In the genomic region with DNA sequence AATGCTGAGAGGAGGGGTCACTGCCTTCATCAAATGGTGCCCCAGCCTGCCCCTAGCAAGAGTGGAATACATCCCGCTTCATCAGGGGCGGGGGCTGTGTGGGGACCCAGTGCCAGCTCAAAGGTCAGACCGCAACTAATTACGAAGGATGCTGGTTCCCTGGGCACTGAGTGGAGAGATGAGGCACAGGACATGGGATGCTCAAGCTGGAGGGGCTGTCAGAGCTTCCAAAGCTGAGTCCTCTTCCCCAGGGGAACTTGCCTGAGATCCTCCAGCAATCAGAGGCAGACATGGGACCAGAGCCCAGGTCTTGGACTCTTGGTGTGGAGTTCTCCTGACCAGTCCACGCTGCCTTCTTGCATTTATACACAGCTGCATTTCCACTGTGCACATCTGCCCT, we compare ENCODE assay signal across 19 cellular contexts. TPM values are rescaled to one million over a fixed set of nuclear protein-coding genes. Genes with fewer than 3 reads are reported as not detected.
A peak's percentile ranks its signal among the peaks of the same experiment; 100 is the strongest.
DNase-seq lines count a peak whose midpoint lies in the region; ATAC-seq, FAIRE-seq and TF ChIP-seq lines count a peak whose summit lies in the region.
"Had no signal": no experiment of that assay in that cellular context is flagged by ENCODE, and none has a peak within 500 bp of the region (broad histone marks: within the 10 kb centered on the region; RNA-seq: fewer than 3 reads in every experiment).

No MANE protein-coding gene starts in this region.

- H3K79me2 ChIP-seq in keratinocyte (ENCODE audit: control insufficient read depth, insufficient read depth, low read length): no peaks in the 10 kb centered on the region

- no peak overlapping the region for H3K9ac ChIP-seq in keratinocyte (ENCODE audit: control insufficient read depth, extremely low read depth, insufficient read depth, low read length)

- H3K4me2 ChIP-seq in keratinocyte (ENCODE audit: control insufficient read depth, extremely low read depth, insufficient read depth, low read depth, low read length): peak overlapping the region; percentile 13

- no peak for FAIRE-seq in keratinocyte (lab: Jason Lieb, UNC)
- FAIRE-seq: GM19239, H1 had no signal

- peaks cover 17 to 24% of the 10 kb centered on the region in 2 donors for H3K4me1 Mint-ChIP-seq in natural killer cell
- peaks cover 19 to 23% of the 10 kb centered on the region in 2 donors for H3K4me1 Mint-ChIP-seq in natural killer cell treated with Interleukin-12 subunit alpha and Interleukin-12 subunit beta and Interleukin-15 and Interleukin-18, amount 100 ng/mL, for 72 hours (ENCODE audit: low read depth in 2 of 2)

- H3K36me3 ChIP-seq in keratinocyte (ENCODE audit: control insufficient read depth in 2 of 2, extremely low read depth in 1 of 2, insufficient read depth in 2 of 2, low read length in 2 of 2): no peaks in the 10 kb centered on the region
- no peaks in the 10 kb centered on the region for H3K36me3 ChIP-seq in sigmoid colon
- H3K36me3 ChIP-seq: BE2C had no signal

- H3K36me3 Mint-ChIP-seq in natural killer cell: no peaks in the 10 kb centered on the region
- H3K36me3 Mint-ChIP-seq in natural killer cell treated with Interleukin-12 subunit alpha and Interleukin-12 subunit beta and Interleukin-15 and Interleukin-18, amount 100 ng/mL, for 72 hours: no peaks in the 10 kb centered on the region

- no peak overlapping the region for H3K27ac Mint-ChIP-seq in natural killer cell
- H3K27ac Mint-ChIP-seq in natural killer cell treated with Interleukin-12 subunit alpha and Interleukin-12 subunit beta and Interleukin-15 and Interleukin-18, amount 100 ng/mL, for 72 hours: peak overlapping the region in 1 of 2 donors; percentile 7
- H3K27ac Mint-ChIP-seq: CD4-positive, alpha-beta T cell had no signal

- peak; percentile 7 for DNase-seq in natural killer cell
- DNase-seq in natural killer cell treated with Interleukin-12 subunit alpha and Interleukin-12 subunit beta and Interleukin-15 and Interleukin-18, amount 100 ng/mL, for 72 hours (ENCODE audit: low spot score): no peak
- DNase-seq in keratinocyte (ENCODE audit: low read depth, low spot score): no peak
- peak; percentile 49 for DNase-seq in sigmoid colon
- DNase-seq in GM03348 (ENCODE audit: low spot score): no peak
- DNase-seq: ACHN, BE2C, DMS153, DMS79, GDM1, H9 had no signal

- H3K9me1 ChIP-seq in keratinocyte (ENCODE audit: control insufficient read depth, extremely low read depth, insufficient read depth, low read length): no peaks in the 10 kb centered on the region

- TF ChIP-seq EP300 in sigmoid colon (IDR thresholded peaks at IDR 0.05): no peak

- H3K27me3 Mint-ChIP-seq in natural killer cell (ENCODE audit: low read depth in 2 of 2): no peaks in the 10 kb centered on the region
- H3K27me3 Mint-ChIP-seq in natural killer cell treated with Interleukin-12 subunit alpha and Interleukin-12 subunit beta and Interleukin-15 and Interleukin-18, amount 100 ng/mL, for 72 hours: no peaks in the 10 kb centered on the region
- H3K27me3 Mint-ChIP-seq: CD4-positive, alpha-beta T cell had no signal

- no peaks in the 10 kb centered on the region for H4K20me1 ChIP-seq in keratinocyte (ENCODE audit: control insufficient read depth, extremely low read depth, insufficient read depth, low read length)

- no peak overlapping the region for H2AFZ ChIP-seq in keratinocyte (ENCODE audit: control insufficient read depth, low read length)

- peaks cover 18% of the 10 kb centered on the region for H3K4me1 ChIP-seq in keratinocyte (ENCODE audit: control insufficient read depth, extremely low read depth, insufficient read depth, low read length)
- no peaks in the 10 kb centered on the region for H3K4me1 ChIP-seq in sigmoid colon
- H3K4me1 ChIP-seq: BE2C had no signal

- ATAC-seq in natural killer cell: no peak
- ATAC-seq in natural killer cell treated with Interleukin-12 subunit alpha and Interleukin-12 subunit beta and Interleukin-15 and Interleukin-18, amount 100 ng/mL, for 72 hours: no peak
- ATAC-seq in GM18502 (IDR thresholded peaks at IDR 0.05; ENCODE audit: poor library complexity, unreplicated experiment): no peak
- no peak for ATAC-seq in GM18519 (IDR thresholded peaks at IDR 0.05; ENCODE audit: low FRiP score, unreplicated experiment)

- intact Hi-C loops in natural killer cell (cut with micrococcal nuclease) (no loop called here), sigmoid colon (cut with DNase I) (loop anchor here (10.0 kb wide), 1 partner anchor 578 kb away; no protein-coding TSS in a partner anchor)

- H3K27me3 ChIP-seq in keratinocyte (ENCODE audit: control insufficient read depth, extremely low read depth, insufficient read depth, low read length) (no peaks in the 10 kb centered on the region), sigmoid colon (no peaks in the 10 kb centered on the region)

- H3K9me3 Mint-ChIP-seq in natural killer cell: no peaks in the 10 kb centered on the region
- H3K9me3 Mint-ChIP-seq in natural killer cell treated with Interleukin-12 subunit alpha and Interleukin-12 subunit beta and Interleukin-15 and Interleukin-18, amount 100 ng/mL, for 72 hours: no peaks in the 10 kb centered on the region
- H3K9me3 Mint-ChIP-seq: CD4-positive, alpha-beta T cell; H9 had no signal

- no peak for TF ChIP-seq POLR2A in sigmoid colon (IDR thresholded peaks at IDR 0.05)

- H3K27ac ChIP-seq in keratinocyte (ENCODE audit: control insufficient read depth, insufficient read depth, low read length): no peak overlapping the region
- no peak overlapping the region for H3K27ac ChIP-seq in sigmoid colon

- H3K9me3 ChIP-seq in keratinocyte (ENCODE audit: control insufficient read depth, low read depth, low read length) (no peaks in the 10 kb centered on the region), sigmoid colon (no peaks in the 10 kb centered on the region)
- H3K9me3 ChIP-seq: BE2C had no signal

- dilution Hi-C loops in keratinocyte (cut with MboI; ENCODE audit: extremely low pct_ligation_motif_present, low sequenced_read_pairs): no loop called here

- no peak overlapping the region for H3K4me3 Mint-ChIP-seq in natural killer cell
- H3K4me3 Mint-ChIP-seq in natural killer cell treated with Interleukin-12 subunit alpha and Interleukin-12 subunit beta and Interleukin-15 and Interleukin-18, amount 100 ng/mL, for 72 hours: no peak overlapping the region
- H3K4me3 Mint-ChIP-seq: CD4-positive, alpha-beta T cell; H9 had no signal

- TF ChIP-seq CTCF in natural killer cell (IDR thresholded peaks at IDR 0.05) (no peak), keratinocyte (optimal IDR thresholded peaks at IDR 0.05 in 1 of 3, IDR thresholded peaks at IDR 0.05 in 1 of 3, conservative IDR thresholded peaks at IDR 0.05 in 1 of 3; ENCODE audit: extremely low read depth in 1 of 3, insufficient read depth in 2 of 3, low read length in 3 of 3) (no peak), sigmoid colon (IDR thresholded peaks at IDR 0.05) (no peak)

- H3K4me3 ChIP-seq in keratinocyte (ENCODE audit: control insufficient read depth in 2 of 3, extremely low read depth in 1 of 3, insufficient read depth in 2 of 3, low read depth in 1 of 3, low read length in 3 of 3) (no peak overlapping the region), sigmoid colon (no peak overlapping the region)

- WGBS in sigmoid colon, 2 donors: 53 to 69% methylated on average over 5 of the region's 5 CpGs

RNA-seq across cellular contexts. Expression of a gene that starts 18.9 kb away (rescaled TPM):
- total RNA-seq in natural killer cell (1 to 10 TPM in 2 of 3 donors, under 1 TPM in 1; 0.78 to 1.4 (median 1.2) TPM), sigmoid colon (not detected)
- under 1 TPM in 1 of 2 donors, not detected in 1; 0.14 TPM for total RNA-seq in natural killer cell treated with Interleukin-12 subunit alpha and Interleukin-12 subunit beta and Interleukin-15 and Interleukin-18, amount 100 ng/mL, for 72 hours
- polyA plus RNA-seq in keratinocyte (0.03 to 0.04 TPM in 2 of 3 replicates, not detected in the other), sigmoid colon (under 1 TPM in 2 of 3 donors, not detected in 1; under 0.01 to 0.03 TPM)
- polyA plus RNA-seq in keratinocyte (2011; ENCODE audit: low read depth): 0.10 TPM
- 0.02 and 0.03 TPM in 2 replicates for polyA plus RNA-seq in keratinocyte (2011; cell fraction: cytosol; rRNA removed)
- 0.11 and 0.15 TPM in 2 replicates for polyA plus RNA-seq in keratinocyte (2011; cell fraction: nucleus; rRNA removed)
- polyA plus RNA-seq in keratinocyte (2012; ENCODE audit: low replicate concordance): 0.04 TPM in 1 of 2 replicates, not detected in the other
- polyA minus RNA-seq in keratinocyte: 0.06 to 0.30 TPM in 2 of 3 replicates, not detected in the other
- not detected for polyA minus RNA-seq in keratinocyte (2011; cell fraction: cytosol; rRNA and poly(A)+ RNA removed)
- polyA minus RNA-seq in keratinocyte (2011; cell fraction: nucleus; rRNA and poly(A)+ RNA removed): not detected in 2 replicates
- total RNA-seq: A172, Daoy, HT1080 had no signal

RNA-seq across cellular contexts. Expression of a gene that starts 24.4 kb away (rescaled TPM):
- total RNA-seq in natural killer cell (1 to 10 TPM; 4.0 to 7.9 (median 6.1) TPM), sigmoid colon (10 to 100 TPM in 3 of 4 donors, 1 to 10 TPM in 1; 6.6 to 16.8 (median 11.4) TPM)
- total RNA-seq in natural killer cell treated with Interleukin-12 subunit alpha and Interleukin-12 subunit beta and Interleukin-15 and Interleukin-18, amount 100 ng/mL, for 72 hours: 10 to 100 TPM; 29.2 to 73.1 TPM
- polyA plus RNA-seq in keratinocyte (13.5 to 18.6 TPM (median 16.0 TPM) in 3 replicates), sigmoid colon (10 to 100 TPM in 1 of 3 donors, 1 to 10 TPM in 2; 3.0 to 12.3 (median 3.0) TPM)
- polyA plus RNA-seq in keratinocyte (2011; ENCODE audit: low read depth): 3.7 TPM
- 11.1 and 15.0 TPM in 2 replicates for polyA plus RNA-seq in keratinocyte (2011; cell fraction: cytosol; rRNA removed)
- polyA plus RNA-seq in keratinocyte (2011; cell fraction: nucleus; rRNA removed): 16.8 and 17.2 TPM in 2 replicates
- polyA plus RNA-seq in keratinocyte (2012; ENCODE audit: low replicate concordance): 9.8 and 19.7 TPM in 2 replicates
- 15.4 to 28.5 TPM (median 18.9 TPM) in 3 replicates for polyA minus RNA-seq in keratinocyte
- polyA minus RNA-seq in keratinocyte (2011; cell fraction: cytosol; rRNA and poly(A)+ RNA removed): 35.7 TPM
- polyA minus RNA-seq in keratinocyte (2011; cell fraction: nucleus; rRNA and poly(A)+ RNA removed): 7.5 and 12.3 TPM in 2 replicates

RNA-seq across cellular contexts. Expression of a gene that starts 27.7 kb away (rescaled TPM):
- not detected for total RNA-seq in natural killer cell
- not detected for total RNA-seq in natural killer cell treated with Interleukin-12 subunit alpha and Interleukin-12 subunit beta and Interleukin-15 and Interleukin-18, amount 100 ng/mL, for 72 hours
- polyA plus RNA-seq in keratinocyte: not detected in 3 replicates
- not detected for polyA plus RNA-seq in keratinocyte (2011; ENCODE audit: low read depth)
- polyA plus RNA-seq in keratinocyte (2011; cell fraction: cytosol; rRNA removed): not detected in 2 replicates
- not detected in 2 replicates for polyA plus RNA-seq in keratinocyte (2011; cell fraction: nucleus; rRNA removed)
- polyA plus RNA-seq in keratinocyte (2012; ENCODE audit: low replicate concordance): not detected in 2 replicates
- polyA minus RNA-seq in keratinocyte: not detected in 3 replicates
- polyA minus RNA-seq in keratinocyte (2011; cell fraction: cytosol; rRNA and poly(A)+ RNA removed): not detected
- not detected in 2 replicates for polyA minus RNA-seq in keratinocyte (2011; cell fraction: nucleus; rRNA and poly(A)+ RNA removed)
- not detected for total RNA-seq in sigmoid colon
- polyA plus RNA-seq in sigmoid colon: not detected
- total RNA-seq: A172; CD4-positive, alpha-beta T cell; Daoy; H1; H9; HT1080 had no signal
- polyA plus RNA-seq: H1 had no signal

RNA-seq across cellular contexts. Expression of a gene that starts 45.1 kb away (rescaled TPM):
- not detected for total RNA-seq in natural killer cell
- total RNA-seq in natural killer cell treated with Interleukin-12 subunit alpha and Interleukin-12 subunit beta and Interleukin-15 and Interleukin-18, amount 100 ng/mL, for 72 hours: not detected
- not detected in 3 replicates for polyA plus RNA-seq in keratinocyte
- polyA plus RNA-seq in keratinocyte (2011; ENCODE audit: low read depth): not detected
- not detected in 2 replicates for polyA plus RNA-seq in keratinocyte (2011; cell fraction: cytosol; rRNA removed)
- not detected in 2 replicates for polyA plus RNA-seq in keratinocyte (2011; cell fraction: nucleus; rRNA removed)
- 0.11 TPM in 1 of 2 replicates, not detected in the other for polyA plus RNA-seq in keratinocyte (2012; ENCODE audit: low replicate concordance)
- not detected in 3 replicates for polyA minus RNA-seq in keratinocyte
- not detected for polyA minus RNA-seq in keratinocyte (2011; cell fraction: cytosol; rRNA and poly(A)+ RNA removed)
- polyA minus RNA-seq in keratinocyte (2011; cell fraction: nucleus; rRNA and poly(A)+ RNA removed): not detected in 2 replicates
- not detected for total RNA-seq in sigmoid colon
- polyA plus RNA-seq in sigmoid colon: not detected
- total RNA-seq: A172; CD4-positive, alpha-beta T cell; Daoy; H1; H9; HT1080 had no signal
- polyA plus RNA-seq: H1 had no signal

RNA-seq across cellular contexts. Expression of a gene that starts 46.9 kb away (rescaled TPM):
- total RNA-seq in natural killer cell: 10 to 100 TPM; 15.4 to 27.0 (median 22.7) TPM
- total RNA-seq in natural killer cell treated with Interleukin-12 subunit alpha and Interleukin-12 subunit beta and Interleukin-15 and Interleukin-18, amount 100 ng/mL, for 72 hours: 10 to 100 TPM; 27.8 to 68.3 TPM
- 2.7 to 8.2 TPM (median 4.9 TPM) in 3 replicates for polyA plus RNA-seq in keratinocyte
- 0.51 TPM for polyA plus RNA-seq in keratinocyte (2011; ENCODE audit: low read depth)
- 2.4 and 2.6 TPM in 2 replicates for polyA plus RNA-seq in keratinocyte (2011; cell fraction: cytosol; rRNA removed)
- 4.4 and 5.6 TPM in 2 replicates for polyA plus RNA-seq in keratinocyte (2011; cell fraction: nucleus; rRNA removed)
- polyA plus RNA-seq in keratinocyte (2012; ENCODE audit: low replicate concordance): 0.86 and 5.6 TPM in 2 replicates
- 3.8 to 4.9 TPM (median 4.4 TPM) in 3 replicates for polyA minus RNA-seq in keratinocyte
- polyA minus RNA-seq in keratinocyte (2011; cell fraction: cytosol; rRNA and poly(A)+ RNA removed): 3.8 TPM
- polyA minus RNA-seq in keratinocyte (2011; cell fraction: nucleus; rRNA and poly(A)+ RNA removed): 2.1 and 3.2 TPM in 2 replicates
- total RNA-seq in sigmoid colon: 10 to 100 TPM in 1 of 4 donors, 1 to 10 TPM in 3; 4.3 to 12.6 (median 7.9) TPM
- 1 to 10 TPM; 2.8 to 9.7 (median 4.2) TPM for polyA plus RNA-seq in sigmoid colon

Comparison
In these comparisons a context has a peak if more than half of its experiments do, and no peak if none do; other contexts are left out.
1. DNase-seq: peak in natural killer cell (single experiment) and sigmoid colon (single experiment); none in natural killer cell treated with Interleukin-12 subunit alpha and Interleukin-12 subunit beta and Interleukin-15 and Interleukin-18, amount 100 ng/mL, for 72 hours (single experiment), keratinocyte (single experiment) and GM03348 (single experiment).